ENCODE assay signal across 8 cellular contexts in the genomic region with DNA sequence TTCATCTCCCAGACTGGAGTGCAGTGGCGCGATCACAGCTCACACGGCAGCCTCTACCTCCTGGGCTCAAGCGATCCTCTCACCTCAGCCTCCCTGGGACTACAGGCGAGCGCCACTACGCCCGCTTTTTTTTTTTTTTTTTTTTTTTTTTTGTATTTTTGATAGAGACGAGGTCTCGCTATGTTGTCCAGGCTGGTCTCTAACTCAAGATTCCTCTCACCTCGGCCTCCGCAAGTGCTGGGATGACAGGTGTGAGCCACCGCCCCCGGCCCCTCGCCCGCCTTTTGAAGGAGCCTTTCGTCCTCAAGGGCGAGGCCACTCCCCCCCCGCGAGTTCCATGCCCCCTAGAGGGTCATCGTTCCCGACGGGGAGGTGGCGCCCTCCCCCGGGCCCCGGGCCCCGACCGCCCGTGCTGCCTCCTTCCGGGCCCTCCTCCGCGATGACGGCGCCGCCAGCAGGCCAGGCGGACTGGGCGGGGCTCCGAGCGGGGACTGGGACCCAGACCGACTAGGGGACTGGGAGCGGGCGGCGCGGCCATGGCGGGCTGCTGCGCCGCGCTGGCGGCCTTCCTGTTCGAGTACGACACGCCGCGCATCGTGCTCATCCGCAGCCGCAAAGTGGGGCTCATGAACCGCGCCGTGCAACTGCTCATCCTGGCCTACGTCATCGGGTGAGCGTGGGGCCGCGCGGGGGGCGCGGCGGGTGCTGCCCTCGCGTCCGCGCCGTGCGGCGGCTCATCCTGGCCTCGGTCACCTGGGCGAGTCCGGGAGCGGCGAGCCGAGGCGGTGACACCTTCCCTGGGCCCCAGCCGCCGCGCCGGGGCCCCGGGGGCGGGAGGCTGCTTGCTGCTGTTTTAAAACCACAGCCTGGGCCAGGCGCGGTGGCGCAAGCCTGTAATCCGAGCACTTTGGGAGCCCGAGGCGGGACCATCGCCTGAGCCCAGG.
DNase-seq lines count a peak whose midpoint lies in the region; ATAC-seq and TF ChIP-seq lines count a peak whose summit lies in the region.

A gene with protein sequence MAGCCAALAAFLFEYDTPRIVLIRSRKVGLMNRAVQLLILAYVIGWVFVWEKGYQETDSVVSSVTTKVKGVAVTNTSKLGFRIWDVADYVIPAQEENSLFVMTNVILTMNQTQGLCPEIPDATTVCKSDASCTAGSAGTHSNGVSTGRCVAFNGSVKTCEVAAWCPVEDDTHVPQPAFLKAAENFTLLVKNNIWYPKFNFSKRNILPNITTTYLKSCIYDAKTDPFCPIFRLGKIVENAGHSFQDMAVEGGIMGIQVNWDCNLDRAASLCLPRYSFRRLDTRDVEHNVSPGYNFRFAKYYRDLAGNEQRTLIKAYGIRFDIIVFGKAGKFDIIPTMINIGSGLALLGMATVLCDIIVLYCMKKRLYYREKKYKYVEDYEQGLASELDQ (plus strand): TSS at position 501 of the 944 bp plus-strand sequence. CDS start 36 bp downstream, at position 537.

- in situ Hi-C loops in KBM-7 (cut with MboI; ENCODE audit: low pct_unique_long_range_greater_than_20kb, low sequenced_read_pairs): no loop called here

- peak; percentile 64 for TF ChIP-seq CTCF in DND-41 (IDR thresholded peaks at IDR 0.05; ENCODE audit: borderline replicate concordance, extremely low read depth, low read length, poor library complexity, severe bottlenecking)
- TF ChIP-seq CTCF in nephron (IDR thresholded peaks at IDR 0.05; ENCODE audit: unreplicated experiment in 3 of 3): peak in 1 of 3 experiments; percentile 30

- H3K4me1 Mint-ChIP-seq in nephron: peaks cover 11% of the 10 kb centered on the region
- peaks cover 39% of the 10 kb centered on the region for H3K4me1 Mint-ChIP-seq in stimulated activated naive CD8-positive, alpha-beta T cell treated with anti-CD3 and anti-CD28 coated beads, Interleukin-15, amount 100 ng/mL, for 72 hours

- H3K27me3 Mint-ChIP-seq in nephron (ENCODE audit: low read depth): peaks cover 4% of the 10 kb centered on the region
- H3K27me3 Mint-ChIP-seq in stimulated activated naive CD8-positive, alpha-beta T cell treated with anti-CD3 and anti-CD28 coated beads, Interleukin-15, amount 100 ng/mL, for 72 hours: no peaks in the 10 kb centered on the region

- no peaks in the 10 kb centered on the region for H3K9me3 Mint-ChIP-seq in nephron
- H3K9me3 Mint-ChIP-seq in stimulated activated naive CD8-positive, alpha-beta T cell treated with anti-CD3 and anti-CD28 coated beads, Interleukin-15, amount 100 ng/mL, for 72 hours: peaks cover 0 to 2% of the 10 kb centered on the region in 2 donors

- H3K4me1 ChIP-seq in DND-41 (ENCODE audit: insufficient read depth, low read length): peaks cover 23% of the 10 kb centered on the region

- no peaks in the 10 kb centered on the region for H3K9me3 ChIP-seq in DND-41 (ENCODE audit: insufficient read depth, low read length, severe bottlenecking)

- peak within 1 kb of the TSS; percentile 88 to 90 (median 88) for H3K27ac Mint-ChIP-seq in nephron
- H3K27ac Mint-ChIP-seq in stimulated activated naive CD8-positive, alpha-beta T cell treated with anti-CD3 and anti-CD28 coated beads, Interleukin-15, amount 100 ng/mL, for 72 hours: peak within 1 kb of the TSS; percentile 93 to 97

- H3K9ac ChIP-seq in DND-41 (ENCODE audit: low read depth, low read length): peak within 1 kb of the TSS; percentile 92

- peaks cover 10% of the 10 kb centered on the region; the same call in 1 of the 2 replicates for H3K79me2 ChIP-seq in DND-41 (ENCODE audit: insufficient read depth, low read length)

- H3K4me2 ChIP-seq in DND-41 (ENCODE audit: insufficient read depth, low read length): peak within 1 kb of the TSS; percentile 81

- peak within 1 kb of the TSS; percentile 48 to 91; a peak in 3 of 4 replicates for H3K4me3 ChIP-seq in DND-41 (ENCODE audit: low read depth in 1 of 2, low read length in 2 of 2)

- H3K27me3 ChIP-seq in DND-41 (ENCODE audit: insufficient read depth, low read length, poor library complexity): no peaks in the 10 kb centered on the region

- DNase-seq in DND-41 (peak; percentile 88), KBM-7 (peak; percentile 79), RKO (ENCODE audit: low spot score) (peak; percentile 83), fibroblast of peridontal ligament (ENCODE audit: extremely low read depth) (peak; percentile 66)
- DNase-seq in activated T-helper 1 cell treated with anti-CD3 and anti-CD28 coated beads, Interleukin-2, amount 50 U/mL, for 16 hours (ENCODE audit: low read depth in 1 of 2, low spot score in 1 of 2): peak; percentile 70 to 79
- DNase-seq in stimulated activated naive CD8-positive, alpha-beta T cell treated with anti-CD3 and anti-CD28 coated beads, Interleukin-15, amount 100 ng/mL, for 72 hours: peak; percentile 87 to 92

- H4K20me1 ChIP-seq in DND-41 (ENCODE audit: insufficient read depth, low read length): no peaks in the 10 kb centered on the region

- H3K27ac ChIP-seq in DND-41 (ENCODE audit: low read length): peak within 1 kb of the TSS; percentile 78

- peaks cover 5% of the 10 kb centered on the region for H3K36me3 Mint-ChIP-seq in nephron (ENCODE audit: low read depth)

- peak within 1 kb of the TSS; percentile 84 to 94 (median 92) for H3K4me3 Mint-ChIP-seq in nephron
- peak within 1 kb of the TSS; percentile 95 for H3K4me3 Mint-ChIP-seq in stimulated activated naive CD8-positive, alpha-beta T cell treated with anti-CD3 and anti-CD28 coated beads, Interleukin-15, amount 100 ng/mL, for 72 hours

- no peaks in the 10 kb centered on the region; the same call in 1 of the 2 replicates for H3K36me3 ChIP-seq in DND-41 (ENCODE audit: insufficient read depth, low read length)

- ATAC-seq in DND-41 (ENCODE audit: insufficient read depth, low read depth) (peak; percentile 94), GM21619 (IDR thresholded peaks at IDR 0.05; ENCODE audit: unreplicated experiment) (peak; percentile 86)
- peak; percentile 92 for ATAC-seq in stimulated activated naive CD8-positive, alpha-beta T cell treated with anti-CD3 and anti-CD28 coated beads, Interleukin-15, amount 100 ng/mL, for 72 hours

- peak within 1 kb of the TSS; percentile 96 for H2AFZ ChIP-seq in DND-41 (ENCODE audit: low read depth, low read length)

Comparison
In these comparisons a context has a peak if more than half of its experiments do, and no peak if none do; other contexts are left out.
1. Peak in every context shown above with its lines: DNase-seq, ATAC-seq, H3K4me3 ChIP-seq and H3K27ac ChIP-seq.